In genomic region chr11:74988541-74989268, GRCh38 we compare ENCODE assay signal across 8 cellular contexts. TPM values are rescaled to one million over a fixed set of nuclear protein-coding genes. Genes with fewer than 3 reads are reported as not detected.
DNase-seq lines count a peak whose midpoint lies in the region; ATAC-seq, FAIRE-seq and TF ChIP-seq lines count a peak whose summit lies in the region.

Gene NEU3 (plus strand): TSS chr11:74988933. CDS start chr11:74989061, 128 bp downstream.

- H3K27ac ChIP-seq in endothelial cell of umbilical vein (ENCODE audit: insufficient read depth, low read depth, low read length) = peak within 1 kb of the TSS; percentile 25

- no peaks in the 10 kb centered on the region for H3K4me1 ChIP-seq in NT2/D1 (ENCODE audit: insufficient read depth, insufficient read length)
- H3K4me1 ChIP-seq in endothelial cell of umbilical vein (ENCODE audit: control insufficient read depth, extremely low read depth, insufficient read depth, low read length) = peaks cover 9% of the 10 kb centered on the region

- TF ChIP-seq CTCF in endothelial cell of umbilical vein (IDR thresholded peaks at IDR 0.05; ENCODE audit: extremely low read depth in 1 of 2, insufficient read depth in 1 of 2, low read depth in 1 of 2, low read length in 2 of 2) = no peak

- no peaks in the 10 kb centered on the region for H3K9me1 ChIP-seq in endothelial cell of umbilical vein (replicated peaks; ENCODE audit: control insufficient read depth, extremely low read depth, insufficient read depth, low read length)

- peak within 1 kb of the TSS; percentile 77 for H2AFZ ChIP-seq in endothelial cell of umbilical vein (ENCODE audit: low read depth, low read length)

- BruUV-seq in endothelial cell of umbilical vein (replicated peaks; lab: Mats Ljungman, UMichigan) = no TSS peak

- H3K36me3 ChIP-seq in NT2/D1 (ENCODE audit: insufficient read depth, insufficient read length, low read length) (peaks cover 3% of the 10 kb centered on the region), endothelial cell of umbilical vein (ENCODE audit: control insufficient read depth in 2 of 2, extremely low read depth in 1 of 2, insufficient read depth in 2 of 2, low read length in 2 of 2) (no peaks in the 10 kb centered on the region)

- in situ Hi-C loops in Caki2 (cut with HindIII; ENCODE audit: low pct_unique_long_range_greater_than_20kb, low sequenced_read_pairs) = no loop called here

- peak within 1 kb of the TSS; percentile 85 for H3K9ac ChIP-seq in NT2/D1 (ENCODE audit: insufficient read length, low read depth)
- H3K9ac ChIP-seq in endothelial cell of umbilical vein (replicated peaks; ENCODE audit: extremely low read depth, insufficient read depth, low read length) = peak within 1 kb of the TSS; percentile 61

- dilution Hi-C loops in endothelial cell of umbilical vein (cut with MboI; ENCODE audit: extremely low pct_ligation_motif_present, low sequenced_read_pairs) = no loop called here

- POLR2A ChIA-PET in endothelial cell of umbilical vein (lab: Charles Lee) = interaction anchor here (0.8 kb wide), 1 partner anchor 29 kb away, joined by 3 read pairs; no protein-coding TSS in a partner anchor

- peak; percentile 81 for TF ChIP-seq POLR2A in endothelial cell of umbilical vein (IDR thresholded peaks at IDR 0.05; ENCODE audit: low read depth, low read length)

- peak within 1 kb of the TSS; percentile 71 for H3K4me3 ChIP-seq in NT2/D1 (ENCODE audit: insufficient read length, low read depth)
- peak within 1 kb of the TSS; percentile 52 to 74 (median 62) for H3K4me3 ChIP-seq in endothelial cell of umbilical vein (replicated peaks in 1 of 3; ENCODE audit: insufficient read depth in 1 of 3, low read depth in 1 of 3, low read length in 3 of 3)

- no peaks in the 10 kb centered on the region for H4K20me1 ChIP-seq in endothelial cell of umbilical vein (replicated peaks; ENCODE audit: control insufficient read depth, extremely low read depth, insufficient read depth, low read length)

- CTCF ChIA-PET in endothelial cell of umbilical vein (lab: Charles Lee) = interaction anchor here (0.7 to 2.2 kb wide), 12 partner anchors 14 to 260 kb away, joined by 3 to 16 read pairs (median 4); partner anchors contain the start of genes SPCS2 and XRRA1

- H3K79me2 ChIP-seq in endothelial cell of umbilical vein (ENCODE audit: control insufficient read depth, insufficient read depth, low read length) = no peaks in the 10 kb centered on the region

- FAIRE-seq in endothelial cell of umbilical vein (lab: Jason Lieb, UNC) = peak; percentile 76

- peak; percentile 89 for ATAC-seq in GM21381 (IDR thresholded peaks at IDR 0.05; ENCODE audit: unreplicated experiment)

- H3K27me3 ChIP-seq in NT2/D1 (ENCODE audit: insufficient read depth, insufficient read length) (no peaks in the 10 kb centered on the region), endothelial cell of umbilical vein (ENCODE audit: control insufficient read depth in 2 of 2, insufficient read depth in 2 of 2, low read length in 2 of 2) (no peaks in the 10 kb centered on the region)

- H3K4me2 ChIP-seq in endothelial cell of umbilical vein (ENCODE audit: insufficient read depth, low read length) = peak within 1 kb of the TSS; percentile 96

- intact Hi-C loops in endothelial cell of umbilical vein (cut with micrococcal nuclease) = no loop called here

- DNase-seq in Caki2 (ENCODE audit: low read depth) (peak; percentile 62), HUDEP-2 (lab: John Stamatoyannopoulos, UW; ENCODE audit: unreplicated experiment in 76 of 76) (peak in 73 of 76 experiments; percentile 31 to 86 (median 71)), NT2/D1 (ENCODE audit: low read depth, low spot score) (peak; percentile 61), endothelial cell of umbilical vein (ENCODE audit: low read depth, low spot score) (peak; percentile 82), middle frontal gyrus (ENCODE audit: extremely low spot score, low spot score) (peak; percentile 34)
- DNase-seq in activated CD8-positive, alpha-beta memory T cell treated with anti-CD3 and anti-CD28 coated beads, Interleukin-2, amount 50 U/mL, for 1 hour (ENCODE audit: extremely low read depth) = peak; percentile 60
- DNase-seq in stimulated activated CD8-positive, alpha-beta memory T cell treated with anti-CD3 and anti-CD28 coated beads, Interleukin-2, amount 100 ng/mL, for 48 hours (ENCODE audit: low read depth in 2 of 2) = peak; percentile 73 to 81

- H3K9me3 ChIP-seq in NT2/D1 (ENCODE audit: insufficient read depth, low read length) = no peaks in the 10 kb centered on the region
- no peaks in the 10 kb centered on the region for H3K9me3 ChIP-seq in endothelial cell of umbilical vein (replicated peaks; ENCODE audit: control insufficient read depth, insufficient read depth, low read length)

TF ChIP-seq in endothelial cell of umbilical vein, 7 proteins besides CTCF, POLR2A, EP300 and RAD21:
- no peak for TF ChIP-seq MAX (IDR thresholded peaks at IDR 0.05; ENCODE audit: insufficient read depth, insufficient read length)
- TF ChIP-seq POLR2AphosphoS5 (IDR thresholded peaks at IDR 0.05; ENCODE audit: insufficient read depth, low read depth, low read length) = peak; percentile 89

RNA-seq across cellular contexts. Expression of gene NEU3, which starts in this region (rescaled TPM):
- 1.4 and 2.4 TPM in 2 replicates for total RNA-seq in Caki2 (2014; rRNA removed; shearing (Covaris generic); ENCODE audit: low replicate concordance)
- total RNA-seq in endothelial cell of umbilical vein = 7.0 and 7.6 TPM in 2 replicates
- 5.5 and 5.9 TPM in 2 replicates for polyA plus RNA-seq in endothelial cell of umbilical vein
- polyA plus RNA-seq in endothelial cell of umbilical vein (2011; cell fraction: cytosol; rRNA removed) = 3.4 and 3.6 TPM in 2 replicates
- polyA plus RNA-seq in endothelial cell of umbilical vein (2011; cell fraction: nucleus; rRNA removed) = 16.1 and 19.0 TPM in 2 replicates
- 5.6 and 6.1 TPM in 2 replicates for polyA plus RNA-seq in endothelial cell of umbilical vein (2012)
- polyA minus RNA-seq in endothelial cell of umbilical vein = 21.2 and 21.9 TPM in 2 replicates
- polyA minus RNA-seq in endothelial cell of umbilical vein (2011; cell fraction: cytosol; rRNA and poly(A)+ RNA removed) = 15.4 TPM
- polyA minus RNA-seq in endothelial cell of umbilical vein (2011; cell fraction: nucleus; rRNA and poly(A)+ RNA removed) = 16.5 and 19.2 TPM in 2 replicates

Comparison
In these comparisons a context has a peak if more than half of its experiments do, and no peak if none do; other contexts are left out.
1. Peak in every context shown above with its lines: DNase-seq, ATAC-seq, H3K4me3 ChIP-seq and H3K27ac ChIP-seq.